ENCODE assay signal across 1 cellular context in genomic region chr1:244652699-244653438, GRCh38.
A peak's percentile ranks its signal among the peaks of the same experiment; 100 is the strongest.
TF ChIP-seq lines count a peak whose summit lies in the region.

Gene DESI2, plus strand, starts transcription at chr1:244653126. Its CDS starts 188 bp downstream, at chr1:244653314.

TF ChIP-seq in HepG2, 621 proteins besides CTCF, POLR2A, EP300 and RAD21 (continued from another document and continues in another):
- TF ChIP-seq ATF5 (CRISPR knock-in tag; IDR thresholded peaks at IDR 0.05; ENCODE audit: low read depth) (no peak), FIP1L1 (IDR thresholded peaks at IDR 0.05; ENCODE audit: borderline replicate concordance, insufficient read depth, low read depth, low read length) (no peak), PRDM4 (CRISPR knock-in tag; IDR thresholded peaks at IDR 0.05; ENCODE audit: borderline replicate concordance) (no peak), RBM39 (IDR thresholded peaks at IDR 0.05; ENCODE audit: low read depth, low read length, poor library complexity, severe bottlenecking) (no peak), KDM5B (CRISPR knock-in tag; IDR thresholded peaks at IDR 0.05; ENCODE audit: borderline replicate concordance) (peak; percentile 74; the same call in 1 of the 2 replicates), ATM (IDR thresholded peaks at IDR 0.05; ENCODE audit: borderline replicate concordance) (no peak), ZMAT3 (CRISPR knock-in tag; conservative IDR thresholded peaks at IDR 0.05) (peak; percentile 82), SRSF1 (optimal IDR thresholded peaks at IDR 0.05; ENCODE audit: low read depth, low read length) (no peak), HOXA5 (CRISPR knock-in tag; IDR thresholded peaks at IDR 0.05) (no peak), TOE1 (CRISPR knock-in tag; IDR thresholded peaks at IDR 0.05) (no peak; the same call in 1 of the 2 replicates), ZFP36L2 (CRISPR knock-in tag; IDR thresholded peaks at IDR 0.05) (no peak), SIN3A (IDR thresholded peaks at IDR 0.05; ENCODE audit: borderline replicate concordance, low read depth, low read length) (peak; percentile 65; the same call in 1 of the 2 replicates), PLSCR1 (CRISPR knock-in tag; IDR thresholded peaks at IDR 0.05; ENCODE audit: borderline replicate concordance) (no peak), SP2 (CRISPR knock-in tag; IDR thresholded peaks at IDR 0.05) (peak; percentile 33; the same call in 1 of the 2 replicates), ARNTL (CRISPR knock-in tag; IDR thresholded peaks at IDR 0.05) (peak; percentile 68), KLF16 (CRISPR knock-in tag; IDR thresholded peaks at IDR 0.05) (no peak), ZNF777 (CRISPR knock-in tag; IDR thresholded peaks at IDR 0.05) (peak; percentile 76; the same call in 1 of the 2 replicates), HMGXB4 (CRISPR knock-in tag; IDR thresholded peaks at IDR 0.05; ENCODE audit: borderline replicate concordance in 1 of 2, low read depth in 1 of 2) (peak; percentile 92 to 96), HES4 (CRISPR knock-in tag; IDR thresholded peaks at IDR 0.05; ENCODE audit: borderline replicate concordance) (peak; percentile 50; the same call in 1 of the 2 replicates), ZNF224 (CRISPR knock-in tag; IDR thresholded peaks at IDR 0.05) (no peak), ZBTB33 (CRISPR knock-in tag; IDR thresholded peaks at IDR 0.05) (no peak), ZNF431 (CRISPR knock-in tag; IDR thresholded peaks at IDR 0.05; ENCODE audit: borderline replicate concordance, low read depth) (peak; percentile 4; the same call in 1 of the 2 replicates), EZH2 (conservative IDR thresholded peaks at IDR 0.05; ENCODE audit: low read depth, low read length) (no peak), ZSCAN25 (CRISPR knock-in tag; IDR thresholded peaks at IDR 0.05) (no peak), IKZF5 (CRISPR knock-in tag; IDR thresholded peaks at IDR 0.05) (peak; percentile 19), SMARCC2 (IDR thresholded peaks at IDR 0.05) (no peak), NR2F6 (IDR thresholded peaks at IDR 0.05) (no peak), NR2F6 (CRISPR knock-in tag; IDR thresholded peaks at IDR 0.05) (no peak), ZC3H4 (CRISPR knock-in tag; IDR thresholded peaks at IDR 0.05; ENCODE audit: borderline replicate concordance) (no peak), ZNF274 (CRISPR knock-in tag; IDR thresholded peaks at IDR 0.05) (no peak), HOXA9 (CRISPR knock-in tag; IDR thresholded peaks at IDR 0.05; ENCODE audit: borderline replicate concordance) (no peak), PBX2 (CRISPR knock-in tag; IDR thresholded peaks at IDR 0.05) (no peak), ADNP (CRISPR knock-in tag; IDR thresholded peaks at IDR 0.05) (no peak), ZNF7 (CRISPR knock-in tag; IDR thresholded peaks at IDR 0.05) (no peak), ZFP36 (IDR thresholded peaks at IDR 0.05; ENCODE audit: borderline replicate concordance, low read depth, low read length, partially characterized antibody) (no peak), HDAC6 (IDR thresholded peaks at IDR 0.05; ENCODE audit: low read depth, low read length) (no peak), CBX1 (IDR thresholded peaks at IDR 0.05; ENCODE audit: low read depth) (no peak), ZNF704 (CRISPR knock-in tag; IDR thresholded peaks at IDR 0.05; ENCODE audit: borderline replicate concordance) (no peak), ARNT (IDR thresholded peaks at IDR 0.05) (no peak), ZNF234 (CRISPR knock-in tag; conservative IDR thresholded peaks at IDR 0.05) (no peak), MED13 (CRISPR knock-in tag; IDR thresholded peaks at IDR 0.05) (no peak), ZNF3 (CRISPR knock-in tag; IDR thresholded peaks at IDR 0.05) (no peak), ZNF672 (CRISPR knock-in tag; IDR thresholded peaks at IDR 0.05) (no peak), DBP (CRISPR knock-in tag; IDR thresholded peaks at IDR 0.05; ENCODE audit: not compliant biosample characterization) (no peak), ZNF263 (CRISPR knock-in tag; IDR thresholded peaks at IDR 0.05) (0 out of 2 replicates have a peak, but pooled peaks have one; percentile 17), PRDM15 (CRISPR knock-in tag; IDR thresholded peaks at IDR 0.05) (no peak; the same call in 1 of the 2 replicates), ZBTB21 (CRISPR knock-in tag; IDR thresholded peaks at IDR 0.05) (no peak), ZNF276 (CRISPR knock-in tag; IDR thresholded peaks at IDR 0.05; ENCODE audit: low read depth) (peak; percentile 40; the same call in 1 of the 2 replicates)
